Comparison of ENCODE assay signal across 8 cellular contexts in the genomic region with DNA sequence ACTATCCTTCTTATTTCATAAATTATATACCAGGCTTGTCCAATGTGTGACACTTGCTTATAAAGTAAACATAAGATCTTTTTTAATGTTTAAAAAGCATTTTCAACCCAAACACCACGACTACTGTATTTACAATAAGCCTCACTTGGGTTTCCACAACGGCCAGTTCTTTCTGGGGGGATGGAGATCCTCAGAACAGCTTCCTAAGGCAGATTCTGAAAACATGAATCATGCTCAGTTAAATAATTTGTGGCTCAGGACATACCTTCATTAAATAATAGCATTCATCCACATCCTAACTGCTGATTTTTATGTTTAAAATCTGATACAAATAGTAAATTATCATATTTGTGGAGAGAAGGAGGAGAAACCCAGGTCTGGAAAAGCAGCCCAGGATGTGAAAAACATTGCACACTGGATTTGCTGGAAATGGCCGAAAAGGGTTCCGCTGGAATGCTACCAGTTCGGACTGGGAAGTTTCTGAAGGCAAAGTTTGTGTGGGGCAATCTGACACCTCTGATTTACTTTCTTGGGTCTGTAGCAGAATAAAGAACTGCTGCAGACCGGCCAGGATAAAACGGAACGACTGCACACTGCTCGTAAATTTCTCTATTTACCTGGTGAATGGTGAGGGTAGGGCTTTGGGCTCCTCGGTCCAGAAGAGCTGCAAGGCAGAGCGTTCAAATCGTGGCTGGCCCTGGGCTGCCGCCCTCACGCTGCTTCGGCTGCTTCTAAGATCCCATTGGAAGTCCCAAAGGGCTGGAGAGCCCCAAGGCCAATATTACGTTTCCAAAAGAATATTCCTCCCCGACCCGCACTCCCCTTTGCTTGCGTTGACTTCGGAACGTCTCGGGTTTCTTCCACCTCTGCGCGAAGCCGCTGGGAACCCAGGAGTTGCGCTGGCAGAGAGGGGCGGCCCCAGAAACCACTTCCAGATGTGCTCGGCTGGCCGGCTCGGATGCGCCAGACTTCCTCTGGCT. TPM values are rescaled to one million over a fixed set of nuclear protein-coding genes. Genes with fewer than 3 reads are reported as not detected.
A peak's percentile ranks its signal among the peaks of the same experiment; 100 is the strongest.
DNase-seq lines count a peak whose midpoint lies in the region; ATAC-seq, FAIRE-seq and TF ChIP-seq lines count a peak whose summit lies in the region.

A gene with protein sequence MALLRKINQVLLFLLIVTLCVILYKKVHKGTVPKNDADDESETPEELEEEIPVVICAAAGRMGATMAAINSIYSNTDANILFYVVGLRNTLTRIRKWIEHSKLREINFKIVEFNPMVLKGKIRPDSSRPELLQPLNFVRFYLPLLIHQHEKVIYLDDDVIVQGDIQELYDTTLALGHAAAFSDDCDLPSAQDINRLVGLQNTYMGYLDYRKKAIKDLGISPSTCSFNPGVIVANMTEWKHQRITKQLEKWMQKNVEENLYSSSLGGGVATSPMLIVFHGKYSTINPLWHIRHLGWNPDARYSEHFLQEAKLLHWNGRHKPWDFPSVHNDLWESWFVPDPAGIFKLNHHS (minus strand): TSS at position 910 of the 980 bp plus-strand sequence. CDS start 30,539 bp downstream, outside the sequence.

- H3K56ac ChIP-seq in IMR-90 (ENCODE audit: extremely low read depth, insufficient read depth, low read length), result peak within 1 kb of the TSS; percentile 98

- peak within 1 kb of the TSS; percentile 86 for H2BK20ac ChIP-seq in IMR-90 (ENCODE audit: low read depth, low read length)

- H3K4me1 ChIP-seq in IMR-90 (ENCODE audit: control insufficient read depth, insufficient read depth, low read length), result peaks cover 14% of the 10 kb centered on the region
- H3K4me1 ChIP-seq in suprapubic skin, result peaks cover 16% of the 10 kb centered on the region

- dilution Hi-C loops in IMR-90 (cut with HindIII; ENCODE audit: low sequenced_read_pairs, unreplicated experiment), result no loop called here

- H3K23ac ChIP-seq in IMR-90 (ENCODE audit: low read depth, low read length), result peak within 1 kb of the TSS; percentile 95

- peak within 1 kb of the TSS; percentile 94 for H2BK5ac ChIP-seq in IMR-90 (ENCODE audit: low read depth, low read length, poor library complexity, severe bottlenecking)

- H4K91ac ChIP-seq in IMR-90 (ENCODE audit: insufficient read depth, low read depth, low read length), result peak within 1 kb of the TSS; percentile 81

- peak within 1 kb of the TSS; percentile 56 for H2AK5ac ChIP-seq in IMR-90 (ENCODE audit: low read depth, low read length)

- intact Hi-C loops in IMR-90 (cut with micrococcal nuclease), result loop anchor here (2.0 to 10.0 kb wide), 3 partner anchors 37 to 135 kb away; no protein-coding TSS in a partner anchor

- 0 out of 2 replicates have a peak, but pooled peaks cover 2% of the 10 kb centered on the region for H3K36me3 ChIP-seq in IMR-90 (ENCODE audit: control insufficient read depth, insufficient read depth, low read length)
- H3K36me3 ChIP-seq in bronchial epithelial cell (ENCODE audit: control insufficient read depth, insufficient read depth, low read length), result no peaks in the 10 kb centered on the region
- no peaks in the 10 kb centered on the region for H3K36me3 ChIP-seq in suprapubic skin

- CTCF ChIA-PET in AG04450 (lab: Charles Lee) (interaction anchor here (1.1 to 1.3 kb wide), 2 partner anchors 10 to 59 kb away, joined by 3 to 5 read pairs; no protein-coding TSS in a partner anchor), IMR-90 (lab: Yijun Ruan, JAX) (no interaction called here)

- H3K27ac ChIP-seq in AG04450 (ENCODE audit: low read depth, low read length), result peak within 1 kb of the TSS; percentile 90
- peak within 1 kb of the TSS; percentile 95 for H3K27ac ChIP-seq in IMR-90 (ENCODE audit: insufficient read depth, low read length)
- peak within 1 kb of the TSS; percentile 52 for H3K27ac ChIP-seq in suprapubic skin

- peak within 1 kb of the TSS; percentile 89 for H2AFZ ChIP-seq in IMR-90 (replicated peaks; ENCODE audit: low read length, poor library complexity)

- H3K14ac ChIP-seq in IMR-90 (replicated peaks; ENCODE audit: low read depth, low read length), result peak within 1 kb of the TSS; percentile 94

- H4K5ac ChIP-seq in IMR-90 (ENCODE audit: low read depth, low read length), result peak within 1 kb of the TSS; percentile 89

- no peak for FAIRE-seq in bronchial epithelial cell (lab: Jason Lieb, UNC)

- TF ChIP-seq POLR2A in IMR-90 (IDR thresholded peaks at IDR 0.05; ENCODE audit: low read depth, low read length) (no peak), suprapubic skin (IDR thresholded peaks at IDR 0.05) (no peak)

- H3K79me1 ChIP-seq in IMR-90 (ENCODE audit: low read depth in 1 of 2, low read length in 2 of 2), result peaks cover 15 to 28% of the 10 kb centered on the region in 2 experiments

- H3K18ac ChIP-seq in IMR-90 (ENCODE audit: low read depth, low read length), result peak within 1 kb of the TSS; percentile 87

- peak within 1 kb of the TSS; percentile 74 for H2AK9ac ChIP-seq in IMR-90 (replicated peaks; ENCODE audit: low read depth, low read length, poor library complexity)

- TF ChIP-seq CTCF in AG04450 (IDR thresholded peaks at IDR 0.05; ENCODE audit: low read depth, low read length) (no peak), IMR-90 (conservative IDR thresholded peaks at IDR 0.05; ENCODE audit: low read depth, low read length) (no peak), bronchial epithelial cell (IDR thresholded peaks at IDR 0.05; ENCODE audit: insufficient read depth, low read length, severe bottlenecking) (no peak), suprapubic skin (IDR thresholded peaks at IDR 0.05) (no peak), GM10266 (IDR thresholded peaks at IDR 0.05; ENCODE audit: control insufficient read depth, insufficient read depth, low read depth, missing control alignments) (no peak)

- DNase-seq in AG04450 (ENCODE audit: low read depth, low spot score) (peak; percentile 64), IMR-90 (peak; percentile 86), bronchial epithelial cell (ENCODE audit: low read depth) (peak; percentile 49), left lobe of liver (ENCODE audit: low spot score) (no peak), suprapubic skin (ENCODE audit: low spot score in 2 of 2) (peak; percentile 72 to 82), cerebellum (ENCODE audit: low spot score) (no peak), NCI-H2029 treated with DMSO at 0.1 percent for 48 hours (lab: John Stamatoyannopoulos, UW) (no peak), GM10266 (ENCODE audit: extremely low spot score) (no peak)

- TF ChIP-seq EP300 in suprapubic skin (IDR thresholded peaks at IDR 0.05), result no peak

- WGBS in IMR-90 (ENCODE audit: extremely low coverage in 2 of 2, insufficient read length in 1 of 2), 2 experiments, result 2% methylated on average over 9 of the region's 31 CpGs; no CpG with 5 or more reads in 1 of the 2 experiments
- 8% methylated on average over 31 of the region's 31 CpGs for WGBS in suprapubic skin

- H3K4me3 ChIP-seq in AG04450 (ENCODE audit: low read depth, low read length) (peak within 1 kb of the TSS; percentile 67), IMR-90 (ENCODE audit: insufficient read depth, low read depth, low read length) (peak within 1 kb of the TSS; percentile 47), bronchial epithelial cell (ENCODE audit: low read depth, low read length) (peak within 1 kb of the TSS; percentile 34), suprapubic skin (peak within 1 kb of the TSS; percentile 49)

- H3K4ac ChIP-seq in IMR-90 (ENCODE audit: low read depth, low read length), result peak within 1 kb of the TSS; percentile 89

- peak within 1 kb of the TSS; percentile 92 for H2BK120ac ChIP-seq in IMR-90 (ENCODE audit: low read depth, low read length)

- peak within 1 kb of the TSS; percentile 96 for H3K4me2 ChIP-seq in IMR-90 (ENCODE audit: low read depth, low read length)

- no peak for TF ChIP-seq RAD21 in IMR-90 (IDR thresholded peaks at IDR 0.05; ENCODE audit: low read length)

- ATAC-seq in IMR-90 (ENCODE audit: low read depth) (peak; percentile 86), left lobe of liver (peak; percentile 56)

- peak within 1 kb of the TSS; percentile 65 to 77 for H4K8ac ChIP-seq in IMR-90 (ENCODE audit: low read depth in 2 of 2, low read length in 2 of 2)

- H2BK15ac ChIP-seq in IMR-90 (ENCODE audit: low read depth, low read length), result peak within 1 kb of the TSS; percentile 83

- in situ Hi-C loops in IMR-90 (cut with MboI; ENCODE audit: low sequenced_read_pairs), result no loop called here

- no peaks in the 10 kb centered on the region for H3K27me3 ChIP-seq in AG04450 (ENCODE audit: control insufficient read depth, insufficient read depth, low read length)
- H3K27me3 ChIP-seq in IMR-90 (ENCODE audit: control insufficient read depth, insufficient read depth, low read length), result no peaks in the 10 kb centered on the region
- no peaks in the 10 kb centered on the region for H3K27me3 ChIP-seq in bronchial epithelial cell (ENCODE audit: control insufficient read depth, insufficient read depth, low read length)
- peaks cover 19% of the 10 kb centered on the region for H3K27me3 ChIP-seq in suprapubic skin

- no peaks in the 10 kb centered on the region for H3K9me3 ChIP-seq in AG04450 (ENCODE audit: control insufficient read depth, insufficient read depth, low read length)
- no peaks in the 10 kb centered on the region for H3K9me3 ChIP-seq in IMR-90 (ENCODE audit: control insufficient read depth, insufficient read depth, low read length)
- no peaks in the 10 kb centered on the region for H3K9me3 ChIP-seq in suprapubic skin

- H3K9ac ChIP-seq in IMR-90 (ENCODE audit: low read depth, low read length), result peak within 1 kb of the TSS; percentile 86

- H3K9me1 ChIP-seq in IMR-90 (ENCODE audit: insufficient read depth, low read length), result peaks cover 5% of the 10 kb centered on the region; the same call in 1 of the 2 replicates

- POLR2A ChIA-PET in AG04450 (lab: Yijun Ruan, JAX) (interaction anchor here (0.6 to 1.5 kb wide), 5 partner anchors 14 to 288 kb away, joined by 3 to 6 read pairs (median 4); a partner anchor contains a TSS), IMR-90 (lab: Charles Lee; ENCODE audit: unreplicated experiment) (no interaction called here)

- H4K20me1 ChIP-seq in IMR-90 (ENCODE audit: insufficient read depth, low read length), result 0 out of 2 replicates have a peak, but pooled peaks cover 3% of the 10 kb centered on the region

- TSS peak; percentile 15 for BruUV-seq in IMR-90 (replicated peaks; lab: Mats Ljungman, UMichigan)

TF ChIP-seq in IMR-90, 13 proteins besides CTCF, POLR2A, EP300 and RAD21:
- TF ChIP-seq MAZ (IDR thresholded peaks at IDR 0.05; ENCODE audit: borderline replicate concordance, low read depth, low read length) (peak; percentile 15; the same call in 1 of the 2 replicates), NFE2L2 (IDR thresholded peaks at IDR 0.05; ENCODE audit: low read depth, low read length) (no peak)

RNA-seq across cellular contexts. Expression of the gene that starts here (rescaled TPM):
- 102 and 119 TPM in 2 replicates for polyA plus RNA-seq in AG04450 (2011; rRNA removed)
- polyA minus RNA-seq in AG04450 (2011; rRNA and poly(A)+ RNA removed), result 33.5 and 35.4 TPM in 2 replicates
- 30.8 and 33.5 TPM in 2 replicates for total RNA-seq in IMR-90 (2012; rRNA removed)
- polyA plus RNA-seq in IMR-90 (2012; rRNA removed), result 43.3 and 47.9 TPM in 2 replicates
- 19.6 and 26.2 TPM in 2 replicates for polyA plus RNA-seq in IMR-90 (2012; cell fraction: cytosol; rRNA removed)
- polyA plus RNA-seq in IMR-90 (2012; cell fraction: nucleus; rRNA removed; ENCODE audit: low replicate concordance), result 11.9 and 45.6 TPM in 2 replicates
- total RNA-seq in bronchial epithelial cell, result 1.0 and 1.3 TPM in 2 replicates
- 0.43 TPM for total RNA-seq in left lobe of liver
- total RNA-seq in suprapubic skin, result 1 to 10 TPM; 1.1 to 4.5 (median 2.0) TPM
- total RNA-seq in cerebellum, result 9.2 TPM

Comparison
In these comparisons a context has a peak if more than half of its experiments do, and no peak if none do; other contexts are left out.
1. Peak in ATAC-seq in left lobe of liver; RNA of the gene not detected or under 1 TPM.
2. DNase-seq: peak in AG04450 (single experiment), IMR-90 (single experiment), bronchial epithelial cell (single experiment) and suprapubic skin (2 of 2); none in left lobe of liver (single experiment), cerebellum (single experiment), NCI-H2029 treated with DMSO at 0.1 percent for 48 hours (single experiment) and GM10266 (single experiment).
3. Peak in every context shown above with its lines, with median percentiles within 50 percentile points of each other: H3K27ac ChIP-seq and H3K4me3 ChIP-seq.